Comparison of ENCODE assay signal across 1 cellular context in genomic region chr6:75230484-75231325, GRCh38.
TF ChIP-seq lines count a peak whose summit lies in the region.

No MANE protein-coding gene starts in this region.

TF ChIP-seq in SK-N-SH, 30 proteins besides CTCF, POLR2A, EP300 and RAD21 (continued from another document):
- TF ChIP-seq USF1 (IDR thresholded peaks at IDR 0.05; ENCODE audit: borderline replicate concordance, low read depth) (no peak), SMC3 (IDR thresholded peaks at IDR 0.05; ENCODE audit: low read depth, low read length) (peak; percentile 41), NFIC (IDR thresholded peaks at IDR 0.05; ENCODE audit: borderline replicate concordance) (no peak)
